Comparison of ENCODE assay signal across 9 cellular contexts in the genomic region with DNA sequence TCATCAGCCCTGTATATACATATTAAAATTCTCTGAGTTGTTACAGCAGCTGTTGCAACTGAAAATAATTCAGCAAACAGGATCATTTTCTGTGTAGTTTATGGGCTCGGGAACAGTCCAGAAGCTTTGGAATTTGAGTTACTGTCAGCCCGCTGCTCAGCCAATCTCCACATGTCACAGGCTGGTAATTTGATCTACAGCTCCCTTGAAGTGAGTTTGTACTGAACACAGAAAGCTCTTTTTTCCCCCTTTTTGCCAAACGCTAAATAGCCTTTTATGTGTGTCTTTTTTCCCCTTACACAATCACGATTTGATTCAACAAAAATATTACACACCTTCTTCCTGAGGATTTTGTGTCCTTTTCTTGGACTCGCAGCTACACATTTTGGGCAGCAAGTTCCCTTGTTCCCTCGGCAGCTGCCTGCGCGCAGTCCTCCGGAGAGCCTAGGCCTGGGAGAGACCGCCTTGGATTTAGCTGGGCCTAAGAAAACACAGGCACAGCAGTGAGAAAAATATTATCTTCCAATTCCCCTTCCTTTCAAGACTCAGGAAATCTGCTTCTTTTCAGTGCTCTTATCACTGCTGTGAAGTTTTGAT.
DNase-seq lines count a peak whose midpoint lies in the region; ATAC-seq, FAIRE-seq and TF ChIP-seq lines count a peak whose summit lies in the region.
"Had no signal": no experiment of that assay in that cellular context is flagged by ENCODE, and none has a peak within 500 bp of the region (broad histone marks: within the 10 kb centered on the region; RNA-seq: fewer than 3 reads in every experiment).

No MANE protein-coding gene starts in this region.

- CTCF ChIA-PET in CD8-positive, alpha-beta T cell (lab: Charles Lee) = interaction anchor here (0.6 to 1.6 kb wide), 6 partner anchors 10 to 525 kb away, joined by 3 to 6 read pairs (median 4); no protein-coding TSS in a partner anchor

- intact Hi-C loops in pancreas (cut with DNase I) = no loop called here
- intact Hi-C loops in CD8-positive, alpha-beta T cell (cut with DNase I, micrococcal nuclease) = loop anchor here (10.0 kb wide), 2 partner anchors 412 to 528 kb away; no protein-coding TSS in a partner anchor

- H3K27me3 Mint-ChIP-seq in CD8-positive, alpha-beta T cell (ENCODE audit: low read depth) = no peaks in the 10 kb centered on the region

- no peak overlapping the region for H3K4me3 ChIP-seq in pancreas
- H3K4me3 ChIP-seq in CD8-positive, alpha-beta T cell (ENCODE audit: low read depth, low read length) = no peak overlapping the region

- H3K9me3 Mint-ChIP-seq in CD8-positive, alpha-beta T cell = peaks cover 3% of the 10 kb centered on the region

- no peaks in the 10 kb centered on the region for H3K36me3 ChIP-seq in pancreas
- H3K36me3 ChIP-seq in CD8-positive, alpha-beta T cell (ENCODE audit: insufficient read depth, low read length) = no peaks in the 10 kb centered on the region

- FAIRE-seq in pancreas (lab: Jason Lieb, UNC) = no peak

- H3K27ac ChIP-seq in pancreas = peak overlapping the region in 1 of 4 donors; percentile 14
- H3K27ac ChIP-seq in CD8-positive, alpha-beta T cell (ENCODE audit: low read depth, low read length) = no peak overlapping the region

- H3K27ac Mint-ChIP-seq in CD8-positive, alpha-beta T cell = no peak overlapping the region

- peak in 3 of 4 donors; percentile 49 to 58 (median 55) for ATAC-seq in pancreas
- no peak for ATAC-seq in CD8-positive, alpha-beta T cell

- H3K4me1 Mint-ChIP-seq in CD8-positive, alpha-beta T cell (ENCODE audit: low read depth) = peaks cover 21% of the 10 kb centered on the region

- peak; percentile 57 for DNase-seq in COLO829 (ENCODE audit: low spot score)
- DNase-seq in NCI-H69 (lab: John Stamatoyannopoulos, UW) = peak; percentile 64
- DNase-seq in fibroblast of peridontal ligament (ENCODE audit: extremely low read depth) = peak; percentile 93
- no peak for DNase-seq in pancreas
- no peak for DNase-seq in SW 1271 (lab: John Stamatoyannopoulos, UW)
- no peak for DNase-seq in ureter (ENCODE audit: low spot score)
- no peak for DNase-seq in CD8-positive, alpha-beta T cell
- DNase-seq in kidney glomerular epithelial cell (lab: John Stamatoyannopoulos, UW) = no peak
- DNase-seq: NCI-H345 had no signal

- TF ChIP-seq CTCF in pancreas (IDR thresholded peaks at IDR 0.05) = no peak
- no peak for TF ChIP-seq CTCF in CD8-positive, alpha-beta T cell (IDR thresholded peaks at IDR 0.05)

- no peaks in the 10 kb centered on the region for H3K27me3 ChIP-seq in pancreas
- H3K27me3 ChIP-seq in CD8-positive, alpha-beta T cell (ENCODE audit: insufficient read depth, low read length) = no peaks in the 10 kb centered on the region

- H3K36me3 Mint-ChIP-seq in CD8-positive, alpha-beta T cell = no peaks in the 10 kb centered on the region

- H3K4me3 Mint-ChIP-seq in CD8-positive, alpha-beta T cell = no peak overlapping the region

- no peaks in the 10 kb centered on the region for H3K4me1 ChIP-seq in pancreas
- no peaks in the 10 kb centered on the region for H3K4me1 ChIP-seq in CD8-positive, alpha-beta T cell (ENCODE audit: insufficient read depth, low read length)

- H3K9me3 ChIP-seq in pancreas = no peaks in the 10 kb centered on the region
- H3K9me3 ChIP-seq in CD8-positive, alpha-beta T cell (ENCODE audit: low read length) = no peaks in the 10 kb centered on the region

- POLR2A ChIA-PET in CD8-positive, alpha-beta T cell (lab: Charles Lee) = no interaction called here

- 68 to 78% methylated on average over 10 of the region's 10 CpGs for WGBS in pancreas, 2 donors

Comparison
In these comparisons a context has a peak if more than half of its experiments do, and no peak if none do; other contexts are left out.
1. DNase-seq: peak in COLO829 (single experiment), NCI-H69 (single experiment) and fibroblast of peridontal ligament (single experiment); none in pancreas (0 of 6), SW 1271 (0 of 2), ureter (single experiment), CD8-positive, alpha-beta T cell (0 of 7) and kidney glomerular epithelial cell (single experiment).
2. intact Hi-C loops: an anchor here in CD8-positive, alpha-beta T cell (10.0 kb wide); none called in pancreas.